Comparison of ENCODE assay signal across 9 cellular contexts in the genomic region with DNA sequence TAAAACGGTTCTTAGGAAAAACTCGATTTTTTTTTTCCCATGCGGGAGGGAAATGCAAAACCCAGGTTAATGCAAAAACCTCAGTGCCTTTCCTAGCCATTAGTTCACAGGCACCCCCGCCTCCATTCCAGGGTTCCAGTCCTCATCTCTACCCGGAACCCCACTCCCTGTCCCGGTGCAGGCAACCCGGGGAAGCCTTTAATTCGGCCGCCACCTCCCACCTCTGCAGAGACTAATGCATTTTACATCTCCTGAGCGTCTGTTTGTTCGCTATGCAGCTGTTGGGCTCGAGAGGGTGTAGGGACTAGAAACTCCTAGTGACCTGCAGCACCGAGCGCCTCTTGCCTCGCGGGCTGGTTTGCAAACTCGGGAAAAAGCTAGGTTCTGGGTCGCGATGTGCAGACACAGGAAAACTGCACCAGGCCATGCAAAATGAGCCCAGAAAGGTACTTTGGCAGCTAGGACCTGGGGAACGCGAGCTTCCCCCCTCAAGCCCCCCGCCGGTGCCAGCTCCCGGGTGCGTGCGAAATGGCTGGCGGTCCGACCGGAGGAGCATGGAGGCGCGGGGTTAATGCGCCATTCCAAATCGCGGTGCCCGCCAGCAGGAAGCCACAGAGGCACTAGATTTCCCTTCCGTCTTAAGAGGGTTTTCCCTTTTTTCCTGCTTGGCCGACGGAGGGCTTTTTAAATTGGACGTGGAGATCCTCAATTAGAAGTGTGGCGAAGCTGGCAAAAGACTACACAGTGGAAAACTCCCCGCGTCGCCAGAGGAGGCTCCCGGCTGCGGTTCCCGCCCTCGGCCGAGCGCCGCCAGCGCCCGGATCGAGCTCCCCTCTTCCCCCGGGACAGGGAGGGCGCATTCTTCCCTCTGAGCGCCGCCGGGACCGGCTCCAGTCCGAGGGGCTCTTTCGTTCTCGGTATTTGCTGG. TPM values are rescaled to one million over a fixed set of nuclear protein-coding genes. Genes with fewer than 3 reads are reported as not detected.
DNase-seq lines count a peak whose midpoint lies in the region; ATAC-seq, FAIRE-seq and TF ChIP-seq lines count a peak whose summit lies in the region.
"Had no signal": no experiment of that assay in that cellular context is flagged by ENCODE, and none has a peak within 500 bp of the region (broad histone marks: within the 10 kb centered on the region; RNA-seq: fewer than 3 reads in every experiment).

No MANE protein-coding gene starts in this region.

- TF ChIP-seq CTCF in bronchial epithelial cell (IDR thresholded peaks at IDR 0.05; ENCODE audit: insufficient read depth, low read length, severe bottlenecking) (peak; percentile 12), transverse colon (IDR thresholded peaks at IDR 0.05) (no peak), CD14-positive monocyte (IDR thresholded peaks at IDR 0.05) (no peak)

- TF ChIP-seq EP300 in transverse colon (IDR thresholded peaks at IDR 0.05; ENCODE audit: low read depth): no peak

- no peak for TF ChIP-seq POLR2A in transverse colon (IDR thresholded peaks at IDR 0.05)

- intact Hi-C loops in transverse colon (cut with DNase I; ENCODE audit: low total_unique reads): loop anchor here (1.0 to 5.0 kb wide), 3 partner anchors 59 to 357 kb away; no protein-coding TSS in a partner anchor
- intact Hi-C loops in CD14-positive monocyte (cut with micrococcal nuclease): loop anchor here (5.0 to 10.0 kb wide), 2 partner anchors 356 to 358 kb away; no protein-coding TSS in a partner anchor

- H3K4me3 ChIP-seq in bronchial epithelial cell (ENCODE audit: low read depth, low read length) (peak overlapping the region; percentile 31), transverse colon (peak overlapping the region; percentile 30 to 60 (median 40))

- H3K4me1 ChIP-seq in transverse colon: peaks cover 4 to 39% (median 8%) of the 10 kb centered on the region in 4 donors

- H3K27me3 ChIP-seq in bronchial epithelial cell (ENCODE audit: control insufficient read depth, insufficient read depth, low read length) (peaks cover 45% of the 10 kb centered on the region), transverse colon (peaks cover 84% of the 10 kb centered on the region)

- H3K36me3 ChIP-seq in bronchial epithelial cell (ENCODE audit: control insufficient read depth, insufficient read depth, low read length) (no peaks in the 10 kb centered on the region), transverse colon (no peaks in the 10 kb centered on the region)

- H3K27ac ChIP-seq in transverse colon: peak overlapping the region; percentile 86 to 93 (median 86)

- in situ Hi-C loops in transverse colon (cut with MboI; ENCODE audit: low pct_ligation_motif_present in 1 of 4, low pct_unique_long_range_greater_than_20kb in 1 of 4, low sequenced_read_pairs in 3 of 4): loop anchor here in 1 of 4 donors (10.0 kb wide), 1 partner anchor 358 kb away; no protein-coding TSS in a partner anchor

- H3K36me3 Mint-ChIP-seq in CD14-positive monocyte: peaks cover 5 to 11% of the 10 kb centered on the region in 2 donors

- peak overlapping the region in 1 of 2 donors; percentile 90 for H3K4me3 Mint-ChIP-seq in CD14-positive monocyte

- peaks cover 34% of the 10 kb centered on the region for H3K4me1 Mint-ChIP-seq in CD14-positive monocyte

- no peaks in the 10 kb centered on the region for H3K9me3 ChIP-seq in transverse colon

- no peak for FAIRE-seq in bronchial epithelial cell (lab: Jason Lieb, UNC)

- peak; percentile 47 for ATAC-seq in left lobe of liver

- peaks cover 86 to 99% (median 96%) of the 10 kb centered on the region in 3 donors for H3K27me3 Mint-ChIP-seq in CD14-positive monocyte (ENCODE audit: low read depth in 3 of 3)

- 23 to 26% methylated on average over 9 to 53 of the region's 62 CpGs for WGBS in transverse colon (ENCODE audit: low coverage in 1 of 2), 2 donors

- H3K9me3 Mint-ChIP-seq in CD14-positive monocyte: peaks cover 0 to 24% (median 8%) of the 10 kb centered on the region in 7 donors

- no peak overlapping the region for H3K27ac Mint-ChIP-seq in CD14-positive monocyte

- peak; percentile 56 for DNase-seq in activated CD8-positive, alpha-beta memory T cell treated with anti-CD3 and anti-CD28 coated beads for 24 hours
- no peak for DNase-seq in activated CD8-positive, alpha-beta memory T cell treated with anti-CD3 and anti-CD28 coated beads, Interleukin-2, amount 50 U/mL, for 4 hours
- DNase-seq in bronchial epithelial cell (ENCODE audit: low read depth) (no peak), left lobe of liver (ENCODE audit: low spot score) (no peak), transverse colon (no peak), NCI-H345 (lab: John Stamatoyannopoulos, UW) (no peak), NCI-H2029 treated with DMSO at 0.1 percent for 48 hours (lab: John Stamatoyannopoulos, UW) (no peak), CD14-positive monocyte (ENCODE audit: low spot score) (no peak)
- DNase-seq: DND-41 had no signal

RNA-seq across cellular contexts. Expression of gene GDNF, which starts 3.4 kb away (rescaled TPM):
- total RNA-seq in bronchial epithelial cell (under 0.01 TPM in 1 of 2 replicates, not detected in the other), left lobe of liver (0.18 TPM), transverse colon (1 to 10 TPM in 3 of 4 donors, under 1 TPM in 1; 0.80 to 2.4 (median 1.8) TPM)
- not detected for polyA plus RNA-seq in CD14-positive monocyte
